In the genomic region with DNA sequence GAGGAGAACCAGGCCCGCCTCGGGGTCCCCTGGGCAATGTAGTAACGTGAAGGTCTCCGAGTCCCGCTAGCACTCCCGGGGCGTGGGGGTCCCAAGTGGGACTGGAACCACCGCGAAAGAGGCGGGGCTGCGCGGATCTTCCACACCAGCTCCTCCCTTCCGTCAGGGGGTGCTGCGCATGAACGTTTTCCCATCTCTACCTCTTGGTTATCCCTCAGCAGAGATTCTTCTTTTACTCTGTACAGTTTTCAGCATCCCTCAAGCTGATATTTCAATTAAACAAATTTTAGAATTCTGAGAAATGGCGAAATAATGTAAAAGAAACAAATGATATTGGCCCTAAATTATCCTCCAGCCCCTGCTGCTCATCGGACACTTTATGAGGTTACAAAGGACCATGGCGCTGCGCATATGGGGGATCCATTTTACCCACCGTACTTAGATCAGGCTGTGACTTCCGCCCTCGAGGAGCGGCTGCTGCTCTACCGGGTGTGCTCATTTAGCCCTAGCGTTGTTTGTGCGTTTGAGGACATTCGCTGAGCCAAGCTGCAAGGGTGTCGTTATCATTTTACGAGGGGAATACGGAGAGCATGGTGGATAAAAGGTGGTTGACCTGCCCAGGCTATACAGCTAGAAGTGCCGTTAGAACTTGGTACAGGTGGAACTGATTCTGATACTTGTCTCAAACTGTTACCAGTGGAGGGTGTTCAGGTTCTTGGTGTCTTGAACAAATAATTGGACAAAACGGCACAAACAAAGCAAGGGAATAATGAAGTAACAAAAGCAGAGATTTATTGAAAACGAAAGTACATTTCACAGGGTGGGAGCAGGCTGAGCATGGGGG, we compare ENCODE assay signal across 8 cellular contexts.
DNase-seq lines count a peak whose midpoint lies in the region; ATAC-seq and TF ChIP-seq lines count a peak whose summit lies in the region.

No MANE protein-coding gene starts in this region.

- POLR2A ChIA-PET in CD4-positive, alpha-beta T cell (lab: Charles Lee), result interaction anchor here (0.7 to 2.9 kb wide), 19 partner anchors 8 to 1764 kb away, joined by 3 to 78 read pairs (median 4); partner anchors contain the start of genes CHD6, SRSF6 and ZHX3

- peaks cover 6% of the 10 kb centered on the region for H3K36me3 Mint-ChIP-seq in CD4-positive, alpha-beta T cell (ENCODE audit: low read depth)
- no peaks in the 10 kb centered on the region for H3K36me3 Mint-ChIP-seq in effector memory CD8-positive, alpha-beta T cell (ENCODE audit: insufficient read depth)
- no peaks in the 10 kb centered on the region for H3K36me3 Mint-ChIP-seq in memory B cell

- peaks cover 5% of the 10 kb centered on the region for H3K27me3 Mint-ChIP-seq in CD4-positive, alpha-beta T cell
- peaks cover 15 to 24% of the 10 kb centered on the region in 2 donors for H3K27me3 Mint-ChIP-seq in effector memory CD8-positive, alpha-beta T cell
- H3K27me3 Mint-ChIP-seq in memory B cell, result peaks cover 3% of the 10 kb centered on the region

- DNase-seq in CD4-positive, alpha-beta T cell, result peak; percentile 67 to 81 (median 74)
- DNase-seq in NCI-H82 (lab: John Stamatoyannopoulos, UW) (peak; percentile 97), memory B cell (ENCODE audit: low spot score in 2 of 2) (peak; percentile 72)
- peak; percentile 59 to 69 for DNase-seq in activated CD8-positive, alpha-beta memory T cell treated with anti-CD3 and anti-CD28 coated beads for 1 hour (ENCODE audit: extremely low read depth in 1 of 2, low read depth in 1 of 2)
- DNase-seq in effector memory CD8-positive, alpha-beta T cell, result peak; percentile 74 to 79 (median 78)
- peak; percentile 67 for DNase-seq in stimulated activated CD8-positive, alpha-beta memory T cell treated with anti-CD3 and anti-CD28 coated beads, Interleukin-12 subunit alpha, Interleukin-12 subunit beta, amount 100 ng/mL, for 1 hour (ENCODE audit: low read depth)

- peaks cover 3% of the 10 kb centered on the region for H3K27me3 ChIP-seq in CD4-positive, alpha-beta T cell (ENCODE audit: control insufficient read depth, insufficient read depth, low read length)

- H3K4me1 Mint-ChIP-seq in CD4-positive, alpha-beta T cell (ENCODE audit: low read depth), result peaks cover 27% of the 10 kb centered on the region
- peaks cover 7 to 13% of the 10 kb centered on the region in 2 donors for H3K4me1 Mint-ChIP-seq in effector memory CD8-positive, alpha-beta T cell (ENCODE audit: low read depth in 2 of 2)
- peaks cover 15% of the 10 kb centered on the region for H3K4me1 Mint-ChIP-seq in memory B cell

- TF ChIP-seq CTCF in CD4-positive, alpha-beta T cell (IDR thresholded peaks at IDR 0.05), result peak; percentile 53

- H3K9me3 ChIP-seq in CD4-positive, alpha-beta T cell (ENCODE audit: control insufficient read depth, low read length), result no peaks in the 10 kb centered on the region

- H3K4me3 Mint-ChIP-seq in CD4-positive, alpha-beta T cell, result peak overlapping the region; percentile 90
- peak overlapping the region; percentile 89 to 92 for H3K4me3 Mint-ChIP-seq in effector memory CD8-positive, alpha-beta T cell
- H3K4me3 Mint-ChIP-seq in memory B cell, result peak overlapping the region; percentile 91

- intact Hi-C loops in CD4-positive, alpha-beta T cell (cut with DNase I, micrococcal nuclease), result loop anchor here (2.0 to 10.0 kb wide), 7 partner anchors 75 to 1491 kb away; partner anchors contain the start of genes CHD6 (in 2 of the 2), PLCG1 (in 1 of the 2), PTPRT (in 1 of the 2) and TOP1 (in 1 of the 2)

- peak overlapping the region; percentile 87 for H3K27ac Mint-ChIP-seq in CD4-positive, alpha-beta T cell
- H3K27ac Mint-ChIP-seq in effector memory CD8-positive, alpha-beta T cell, result peak overlapping the region; percentile 86 to 94
- H3K27ac Mint-ChIP-seq in memory B cell, result peak overlapping the region; percentile 94

- H3K27ac ChIP-seq in CD4-positive, alpha-beta T cell (ENCODE audit: low read depth, low read length), result peak overlapping the region; percentile 76

- H3K9me3 Mint-ChIP-seq in CD4-positive, alpha-beta T cell, result no peaks in the 10 kb centered on the region
- H3K9me3 Mint-ChIP-seq in effector memory CD8-positive, alpha-beta T cell, result peaks cover 0 to 4% of the 10 kb centered on the region in 2 donors
- H3K9me3 Mint-ChIP-seq in memory B cell, result no peaks in the 10 kb centered on the region

- CTCF ChIA-PET in CD4-positive, alpha-beta T cell (lab: Charles Lee), result interaction anchor here (1.0 to 1.2 kb wide), 2 partner anchors 73 to 75 kb away, joined by 4 read pairs; partner anchors contain the start of gene CHD6

- peak; percentile 86 for ATAC-seq in CD4-positive, alpha-beta T cell (ENCODE audit: poor library complexity)
- ATAC-seq in GM19438 (IDR thresholded peaks at IDR 0.05; ENCODE audit: low read depth, unreplicated experiment) (peak; percentile 66), HG03571 (IDR thresholded peaks at IDR 0.05; ENCODE audit: unreplicated experiment) (peak; percentile 90), memory B cell (ENCODE audit: low read depth) (peak; percentile 84)
- peak; percentile 86 for ATAC-seq in effector memory CD8-positive, alpha-beta T cell (replicated peaks)

Comparison
In these comparisons a context has a peak if more than half of its experiments do, and no peak if none do; other contexts are left out.
1. Peak in every context shown above with its lines: DNase-seq, ATAC-seq and H3K27ac ChIP-seq.